Comparison of ENCODE assay signal across 26 cellular contexts in the genomic region with DNA sequence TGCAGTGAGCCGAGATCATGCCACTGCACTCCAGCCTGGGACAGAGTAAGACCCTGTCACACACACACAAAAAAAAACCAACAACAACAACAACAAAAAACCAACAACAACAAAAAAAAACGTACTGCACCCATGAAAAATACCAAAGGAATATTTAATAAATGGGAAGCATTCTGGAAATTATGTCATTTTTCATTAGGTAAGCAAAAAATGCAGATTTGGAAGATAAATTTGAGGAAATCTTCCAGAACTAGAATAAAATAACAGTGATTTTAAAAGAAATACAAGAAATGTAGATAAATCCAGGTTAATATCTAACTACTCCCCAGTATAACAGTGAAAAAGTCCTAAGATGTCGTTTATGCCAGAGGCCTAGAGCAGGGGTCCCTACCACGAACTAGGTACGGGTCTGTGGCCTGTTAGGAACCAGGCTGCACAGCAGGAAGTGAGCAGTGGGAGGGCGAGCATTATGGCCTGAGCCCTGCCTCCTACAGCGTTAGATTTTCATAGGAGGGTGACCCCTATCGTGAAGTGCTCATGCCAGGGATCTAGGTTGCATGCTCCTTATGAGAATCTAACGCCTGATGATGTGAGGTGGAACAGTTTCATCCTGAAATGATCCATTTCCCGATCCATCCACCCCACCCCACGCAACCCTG.
"Had no signal": no experiment of that assay in that cellular context is flagged by ENCODE, and none has a peak within 500 bp of the region (broad histone marks: within the 10 kb centered on the region; RNA-seq: fewer than 3 reads in every experiment).

No MANE protein-coding gene starts in this region.

- H3K4me2 ChIP-seq: SK-N-SH had no signal

- H3K27ac Mint-ChIP-seq: T-cell had no signal

- H3K36me3 ChIP-seq: SJSA1 had no signal

- FAIRE-seq: RCC 7860 had no signal

- H3K4me3 Mint-ChIP-seq: T-cell had no signal

- H3K9me3 Mint-ChIP-seq: T-cell had no signal

- H3K27me3 Mint-ChIP-seq: T-cell had no signal

- H3K4me1 Mint-ChIP-seq: T-cell had no signal

- DNase-seq: Karpas-422, KG1, MG63, NCI-H1092, NCI-H1105 treated with DMSO at 0.1 percent for 48 hours, NCI-H1417 treated with DMSO at 0.1 percent for 48 hours, NCI-H146, NCI-H1694 treated with DMSO at 0.1 percent for 48 hours, NCI-H1930, NCI-H2081, NCI-H2107, NCI-H2171, NCI-H226, NCI-H446, NCI-H510A, NCI-H524 treated with DMSO at 0.1 percent for 48 hours, NCI-H69, NCI-H774, Right ventricle myocardium superior, RPMI8226, SIG-M5, SK-N-SH, SW 1271, T-cell had no signal

- H3K27ac ChIP-seq: SJSA1 had no signal

- H3K4me1 ChIP-seq: SJSA1 had no signal

- H3K27me3 ChIP-seq: MG63, SJSA1 had no signal

- H3K4me3 ChIP-seq: MG63, SJSA1 had no signal

- H3K9ac ChIP-seq: SK-N-SH had no signal

- H3K9me3 ChIP-seq: MG63, SJSA1, SK-N-SH had no signal

- ATAC-seq: T-cell had no signal
